Comparison of ENCODE assay signal across 17 cellular contexts in the genomic region with DNA sequence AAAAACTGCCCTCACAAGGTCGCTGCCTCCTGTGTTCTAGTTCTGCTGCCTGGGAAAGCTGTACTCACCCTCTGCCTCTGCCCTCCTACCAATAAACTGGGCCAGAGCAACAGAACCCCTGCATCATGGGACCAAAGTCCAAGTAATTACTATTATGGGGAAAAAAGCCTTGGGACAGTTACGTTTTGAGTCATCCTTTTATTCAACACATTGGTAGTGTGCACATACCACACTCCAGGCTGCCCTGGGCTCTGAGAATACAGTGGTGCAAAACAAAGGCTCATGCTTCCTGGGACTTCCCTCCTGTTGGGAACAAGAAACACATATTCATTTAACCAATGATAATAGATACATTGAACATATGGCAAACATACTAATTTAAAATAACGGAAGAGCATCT.
"Had no signal": no experiment of that assay in that cellular context is flagged by ENCODE, and none has a peak within 500 bp of the region (broad histone marks: within the 10 kb centered on the region; RNA-seq: fewer than 3 reads in every experiment).

No MANE protein-coding gene starts in this region.

- H3K36me3 Mint-ChIP-seq: memory B cell, natural killer cell had no signal

- DNase-seq: activated CD4-positive, alpha-beta T cell treated with anti-CD3 and anti-CD28 coated beads, Interleukin-2, amount 50 U/mL, for 48 hours; activated effector memory CD4-positive, alpha-beta T cell treated with Interleukin-2 at 50 U/mL for 16 hours; activated naive CD4-positive, alpha-beta T cell treated with anti-CD3 and anti-CD28 coated beads, Interleukin-2, amount 50 U/mL, for 16 hours; dorsolateral prefrontal cortex; erythroblast; hypothalamus; left ventricle myocardium superior; natural killer cell; nucleus accumbens; right cardiac atrium; T-helper 1 cell; testis had no signal

- H3K27ac ChIP-seq: dorsolateral prefrontal cortex, testis, VCaP had no signal

- H3K4me2 ChIP-seq: smooth muscle cell had no signal

- H3K9me3 ChIP-seq: testis had no signal

- H3K27me3 ChIP-seq: dorsolateral prefrontal cortex, testis had no signal

- H3K27ac Mint-ChIP-seq: memory B cell; natural killer cell; progenitor cell of endocrine pancreas; stimulated activated naive CD8-positive, alpha-beta T cell treated with anti-CD3 and anti-CD28 coated beads, Interleukin-15, Interleukin-2, amounts not matched to agents 100 ng/mL and 50 ng/mL, for 24 hours had no signal

- H3K9me3 Mint-ChIP-seq: memory B cell; natural killer cell; stimulated activated naive CD8-positive, alpha-beta T cell treated with anti-CD3 and anti-CD28 coated beads, Interleukin-15, Interleukin-2, amounts not matched to agents 100 ng/mL and 50 ng/mL, for 24 hours had no signal

- H3K27me3 Mint-ChIP-seq: progenitor cell of endocrine pancreas; stimulated activated naive CD8-positive, alpha-beta T cell treated with anti-CD3 and anti-CD28 coated beads, Interleukin-15, Interleukin-2, amounts not matched to agents 100 ng/mL and 50 ng/mL, for 24 hours had no signal

- H3K4me3 ChIP-seq: dorsolateral prefrontal cortex, smooth muscle cell, testis had no signal

- H3K4me1 Mint-ChIP-seq: memory B cell, natural killer cell had no signal

- H3K4me3 Mint-ChIP-seq: memory B cell; natural killer cell; stimulated activated naive CD8-positive, alpha-beta T cell treated with anti-CD3 and anti-CD28 coated beads, Interleukin-15, Interleukin-2, amounts not matched to agents 100 ng/mL and 50 ng/mL, for 24 hours had no signal

- H3K4me1 ChIP-seq: testis had no signal
